In the genomic region with DNA sequence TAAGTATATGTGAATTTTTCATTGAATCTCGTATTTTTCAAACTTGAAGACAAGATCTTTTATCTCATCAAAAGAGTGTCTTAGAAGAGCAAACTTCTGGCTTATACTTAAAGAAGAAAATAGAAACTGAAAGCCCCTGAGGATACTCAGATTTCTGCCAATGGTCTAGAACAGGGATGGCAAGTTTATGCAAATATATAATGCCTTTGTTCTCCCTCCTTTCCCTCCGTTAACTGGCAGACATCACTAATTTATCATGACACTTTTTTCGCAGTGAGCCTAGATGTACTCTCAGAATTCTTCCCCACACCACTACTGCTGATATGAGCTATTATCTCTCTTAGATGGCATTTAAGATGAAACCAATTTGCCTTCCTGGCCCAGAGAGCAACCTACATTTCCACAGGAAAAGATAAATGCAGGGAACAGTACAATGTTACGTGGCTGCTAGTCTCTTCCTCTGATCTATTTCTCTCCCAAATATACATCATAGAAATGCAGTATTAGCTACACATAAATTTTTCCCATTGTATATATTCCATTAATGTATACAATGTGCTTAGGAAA, we compare ENCODE assay signal across 12 cellular contexts. TPM values are rescaled to one million over a fixed set of nuclear protein-coding genes. Genes with fewer than 3 reads are reported as not detected.
A peak's percentile ranks its signal among the peaks of the same experiment; 100 is the strongest.
DNase-seq lines count a peak whose midpoint lies in the region; ATAC-seq and TF ChIP-seq lines count a peak whose summit lies in the region.
"Had no signal": no experiment of that assay in that cellular context is flagged by ENCODE, and none has a peak within 500 bp of the region (broad histone marks: within the 10 kb centered on the region; RNA-seq: fewer than 3 reads in every experiment).

No MANE protein-coding gene starts in this region.

- no peak overlapping the region for H3K27ac Mint-ChIP-seq in MCF 10A (ENCODE audit: low read depth, unreplicated experiment)
- H3K27ac Mint-ChIP-seq: CD4-positive, alpha-beta T cell had no signal

- H2BK5ac ChIP-seq in mesendoderm (ENCODE audit: low read length): no peak overlapping the region

- no peaks in the 10 kb centered on the region for H3K27me3 Mint-ChIP-seq in MCF 10A (ENCODE audit: insufficient read depth, unreplicated experiment)
- H3K27me3 Mint-ChIP-seq: CD4-positive, alpha-beta T cell had no signal

- H3K79me1 ChIP-seq in mesendoderm (ENCODE audit: low read length): no peaks in the 10 kb centered on the region

- H3K18ac ChIP-seq in mesendoderm (ENCODE audit: low read length): no peak overlapping the region

- DNase-seq in mesendoderm: peak; percentile 33
- DNase-seq in MCF 10A (ENCODE audit: unreplicated experiment): no peak
- no peak for DNase-seq in GM13976 (ENCODE audit: low spot score)
- DNase-seq in effector CD4-positive, alpha-beta T cell: no peak
- DNase-seq: activated T-cell treated with anti-CD3 and anti-CD28 coated beads, Interleukin-2, amount 50 U/mL, for 48 hours; CD4-positive, alpha-beta T cell; NCI-H1105 had no signal

- H2AK5ac ChIP-seq in mesendoderm (ENCODE audit: low read length): no peak overlapping the region

- CTCF ChIA-PET in MCF 10A (lab: Yijun Ruan, JAX): interaction anchor here (0.6 kb wide), 1 partner anchor 19 kb away, joined by 3 read pairs; no protein-coding TSS in a partner anchor

- no peak overlapping the region for H2BK120ac ChIP-seq in mesendoderm (ENCODE audit: low read depth, low read length)

- H3K36me3 ChIP-seq in mesendoderm (ENCODE audit: control insufficient read depth, insufficient read depth, low read length): no peaks in the 10 kb centered on the region
- H3K36me3 ChIP-seq: thoracic aorta had no signal

- no peaks in the 10 kb centered on the region for H3K79me2 ChIP-seq in mesendoderm (ENCODE audit: control insufficient read depth, insufficient read depth, low read length)

- no peaks in the 10 kb centered on the region for H3K4me1 ChIP-seq in mesendoderm (ENCODE audit: control insufficient read depth, low read depth, low read length)

- H4K5ac ChIP-seq in mesendoderm (ENCODE audit: low read length): no peak overlapping the region

- no peak overlapping the region for H4K8ac ChIP-seq in mesendoderm (ENCODE audit: low read depth, low read length)

- WGBS in mesendoderm (ENCODE audit: extremely low coverage, insufficient coverage, low lambda C conversion rate): 100% methylated on average over 1 of the region's 4 CpGs

- BruUV-seq in MCF 10A (replicated peaks; lab: Mats Ljungman, UMichigan): no TSS peak

- no peak overlapping the region for H3K27ac ChIP-seq in mesendoderm (ENCODE audit: low read depth, low read length)
- H3K27ac ChIP-seq: thoracic aorta had no signal

- H3K4ac ChIP-seq in mesendoderm (ENCODE audit: low read depth, low read length): no peak overlapping the region

- ATAC-seq in GM18867 (IDR thresholded peaks at IDR 0.05; ENCODE audit: unreplicated experiment) (peak; percentile 75), GM21825 (IDR thresholded peaks at IDR 0.05; ENCODE audit: unreplicated experiment) (peak; percentile 76), HG03520 (IDR thresholded peaks at IDR 0.05; ENCODE audit: unreplicated experiment) (peak; percentile 58), HG03095 (IDR thresholded peaks at IDR 0.05; ENCODE audit: unreplicated experiment) (no peak)

- H3K23ac ChIP-seq in mesendoderm (ENCODE audit: low read length): no peak overlapping the region

- no peaks in the 10 kb centered on the region for H3K36me3 Mint-ChIP-seq in MCF 10A (ENCODE audit: insufficient read depth, unreplicated experiment)

- H3K4me3 ChIP-seq in mesendoderm (ENCODE audit: low read length): no peak overlapping the region
- H3K4me3 ChIP-seq: thoracic aorta had no signal

- no peak overlapping the region for H3K9ac ChIP-seq in mesendoderm (ENCODE audit: low read length)

- H3K9me3 Mint-ChIP-seq in MCF 10A (ENCODE audit: unreplicated experiment): no peaks in the 10 kb centered on the region
- H3K9me3 Mint-ChIP-seq: CD4-positive, alpha-beta T cell had no signal

- in situ Hi-C loops in GM13976 (cut with MboI; ENCODE audit: low sequenced_read_pairs, unreplicated experiment): no loop called here

- intact Hi-C loops in MCF 10A (cut with micrococcal nuclease): no loop called here

- TF ChIP-seq CTCF in MCF 10A (IDR thresholded peaks at IDR 0.05; ENCODE audit: unreplicated experiment) (no peak), GM13976 (IDR thresholded peaks at IDR 0.05; ENCODE audit: borderline replicate concordance, control extremely low read depth, extremely low read depth, insufficient read depth, missing control alignments) (no peak)

- H2BK15ac ChIP-seq in mesendoderm (replicated peaks; ENCODE audit: low read depth): no peak overlapping the region

- POLR2A ChIA-PET in MCF 10A (lab: Yijun Ruan, JAX): interaction anchor here (0.6 to 0.8 kb wide), 2 partner anchors 13 to 53 kb away, joined by 3 read pairs; no protein-coding TSS in a partner anchor

- H3K4me1 Mint-ChIP-seq in MCF 10A (ENCODE audit: insufficient read depth, unreplicated experiment): no peaks in the 10 kb centered on the region

- no peak overlapping the region for H3K4me3 Mint-ChIP-seq in MCF 10A (ENCODE audit: unreplicated experiment)
- H3K4me3 Mint-ChIP-seq: CD4-positive, alpha-beta T cell had no signal

- H3K56ac ChIP-seq in mesendoderm (ENCODE audit: low read length): no peak overlapping the region

- H3K4me2 ChIP-seq in mesendoderm (ENCODE audit: low read length): no peak overlapping the region

- no peaks in the 10 kb centered on the region for H3K27me3 ChIP-seq in mesendoderm (ENCODE audit: insufficient read depth, low read length, poor library complexity)

RNA-seq across cellular contexts. Expression of a gene that starts 40.0 kb away (rescaled TPM):
- polyA plus RNA-seq in mesendoderm (2013, experiment 1 of 2): 22.6 TPM
- 21.7 TPM for polyA plus RNA-seq in mesendoderm (2013, experiment 2 of 2)
- 27.3 and 27.4 TPM in 2 replicates for total RNA-seq in MCF 10A (2022)
